In genomic region chr1:36305915-36306209, GRCh38 we compare ENCODE assay signal across 8 cellular contexts. TPM values are rescaled to one million over a fixed set of nuclear protein-coding genes. Genes with fewer than 3 reads are reported as not detected.
A peak's percentile ranks its signal among the peaks of the same experiment; 100 is the strongest.
DNase-seq lines count a peak whose midpoint lies in the region; ATAC-seq and TF ChIP-seq lines count a peak whose summit lies in the region.

No MANE protein-coding gene starts in this region.

- H3K4me3 Mint-ChIP-seq in memory B cell, result peak overlapping the region; percentile 95
- peak overlapping the region; percentile 98 for H3K4me3 Mint-ChIP-seq in type B pancreatic cell

- WGBS in adrenal gland, 4 donors, result 61 to 70% (median 67%) methylated on average over 3 to 7 of the region's 7 CpGs

- H3K27me3 ChIP-seq in cardiac muscle cell, result no peaks in the 10 kb centered on the region
- H3K27me3 ChIP-seq in adrenal gland, result no peaks in the 10 kb centered on the region

- TF ChIP-seq CTCF in cardiac muscle cell (IDR thresholded peaks at IDR 0.05; ENCODE audit: low read depth, low read length) (no peak), adrenal gland (IDR thresholded peaks at IDR 0.05) (no peak), type B pancreatic cell (conservative IDR thresholded peaks at IDR 0.05) (no peak)

- no peaks in the 10 kb centered on the region for H3K9me3 ChIP-seq in cardiac muscle cell (ENCODE audit: low read depth)
- no peaks in the 10 kb centered on the region for H3K9me3 ChIP-seq in adrenal gland (replicated peaks in 1 of 3)

- H3K9me3 Mint-ChIP-seq in memory B cell (no peaks in the 10 kb centered on the region), type B pancreatic cell (no peaks in the 10 kb centered on the region)

- TF ChIP-seq POLR2A in adrenal gland (IDR thresholded peaks at IDR 0.05), result no peak

- no peaks in the 10 kb centered on the region for H3K27me3 Mint-ChIP-seq in memory B cell
- peaks cover 2% of the 10 kb centered on the region for H3K27me3 Mint-ChIP-seq in type B pancreatic cell

- H3K4me1 ChIP-seq in cardiac muscle cell (ENCODE audit: low read depth) (peaks cover 13% of the 10 kb centered on the region), adrenal gland (replicated peaks in 1 of 2) (peaks cover 7 to 22% of the 10 kb centered on the region in 2 donors)

- H3K27ac Mint-ChIP-seq in memory B cell (peak overlapping the region; percentile 45), type B pancreatic cell (peak overlapping the region; percentile 99)

- POLR2A ChIA-PET in HEK293T (lab: Yijun Ruan, JAX), result interaction anchor here (0.8 to 1.5 kb wide), 4 partner anchors 81 to 158 kb away, joined by 3 to 7 read pairs (median 4); partner anchors contain the start of genes MRPS15, THRAP3 and TRAPPC3

- H3K36me3 ChIP-seq in cardiac muscle cell, result peaks cover 28% of the 10 kb centered on the region
- peaks cover 0 to 40% of the 10 kb centered on the region in 2 donors for H3K36me3 ChIP-seq in adrenal gland (replicated peaks in 1 of 2)

- DNase-seq in cardiac muscle cell (ENCODE audit: low read depth in 1 of 2, low spot score in 1 of 2), result no peak
- no peak for DNase-seq in left ventricle myocardium superior
- DNase-seq in adrenal gland, result no peak
- DNase-seq in memory B cell (ENCODE audit: low spot score in 2 of 2), result no peak
- no peak for DNase-seq in type B pancreatic cell (ENCODE audit: extremely low spot score, unreplicated experiment)
- DNase-seq in NCI-H1930 (lab: John Stamatoyannopoulos, UW), result no peak
- DNase-seq in HEK293T (ENCODE audit: extremely low spot score), result no peak
- no peak for DNase-seq in NK-92 treated with Interleukin-12 subunit alpha and Interleukin-12 subunit beta, amount 100 ng/mL, for 24 hours (lab: John Stamatoyannopoulos, UW)

- CTCF ChIA-PET in HEK293T (lab: Yijun Ruan, JAX), result no interaction called here

- ATAC-seq in left ventricle myocardium superior (no peak), memory B cell (ENCODE audit: low read depth) (no peak)

- peaks cover 16% of the 10 kb centered on the region for H3K4me1 Mint-ChIP-seq in memory B cell
- peaks cover 9% of the 10 kb centered on the region for H3K4me1 Mint-ChIP-seq in type B pancreatic cell (ENCODE audit: unreplicated experiment)

- peak overlapping the region; percentile 52 for H3K4me3 ChIP-seq in cardiac muscle cell
- H3K4me3 ChIP-seq in adrenal gland, result peak overlapping the region in 1 of 4 donors; percentile 74

- H3K36me3 Mint-ChIP-seq in memory B cell, result peaks cover 18% of the 10 kb centered on the region
- peaks cover 35% of the 10 kb centered on the region for H3K36me3 Mint-ChIP-seq in type B pancreatic cell

- H3K27ac ChIP-seq in cardiac muscle cell (peak overlapping the region; percentile 92), adrenal gland (peak overlapping the region in 3 of 5 donors; percentile 67 to 81 (median 79))

- intact Hi-C loops in left ventricle myocardium superior (cut with micrococcal nuclease), result no loop called here
- intact Hi-C loops in adrenal gland (cut with DNase I), result loop anchor here in 1 of 2 donors (10.0 kb wide), 2 partner anchors 59 to 109 kb away; no protein-coding TSS in a partner anchor

TF ChIP-seq in HEK293T, 16 proteins besides CTCF, POLR2A, EP300 and RAD21:
- no peak for TF ChIP-seq SP1 (IDR thresholded peaks at IDR 0.05)
- no peak for TF ChIP-seq ELF4 (IDR thresholded peaks at IDR 0.05)
- TF ChIP-seq L3MBTL2 (conservative IDR thresholded peaks at IDR 0.05), result no peak
- TF ChIP-seq TARDBP (IDR thresholded peaks at IDR 0.05), result no peak
- TF ChIP-seq LEF1 (IDR thresholded peaks at IDR 0.05; ENCODE audit: borderline replicate concordance), result no peak
- no peak for TF ChIP-seq SUZ12 (IDR thresholded peaks at IDR 0.05)
- TF ChIP-seq FOXM1 (IDR thresholded peaks at IDR 0.05; ENCODE audit: borderline replicate concordance), result no peak
- no peak for TF ChIP-seq PKNOX1 (IDR thresholded peaks at IDR 0.05)

RNA-seq across cellular contexts. Expression of gene SH3D21, which starts 0.3 kb away (rescaled TPM):
- 21.5 and 44.0 TPM in 2 replicates for total RNA-seq in cardiac muscle cell
- 13.5 and 22.8 TPM in 2 replicates for polyA plus RNA-seq in cardiac muscle cell
- 1.1 TPM for total RNA-seq in left ventricle myocardium superior
- total RNA-seq in adrenal gland, result 1 to 10 TPM in 5 of 8 donors, under 1 TPM in 3; 0.69 to 3.0 (median 1.7) TPM
- polyA plus RNA-seq in adrenal gland, result 10 to 100 TPM in 1 of 3 donors, 1 to 10 TPM in 1, under 1 TPM in 1; 0.73 to 18.4 (median 1.8) TPM
- total RNA-seq in type B pancreatic cell (ENCODE audit: low replicate concordance), result 15.7 and 32.5 TPM in 2 replicates

RNA-seq across cellular contexts. Expression of gene EVA1B, which starts 17.6 kb away (rescaled TPM):
- total RNA-seq in cardiac muscle cell, result 26.6 and 40.4 TPM in 2 replicates
- polyA plus RNA-seq in cardiac muscle cell, result 23.6 and 24.5 TPM in 2 replicates
- 10.8 TPM for total RNA-seq in left ventricle myocardium superior
- total RNA-seq in adrenal gland, result 100 to 1,000 TPM in 3 of 8 donors, 10 to 100 TPM in 5; 17.6 to 185 (median 71.5) TPM
- 100 to 1,000 TPM in 1 of 3 donors, 10 to 100 TPM in 1, not detected in 1; 59.5 to 105 TPM for polyA plus RNA-seq in adrenal gland
- 23.3 and 39.5 TPM in 2 replicates for total RNA-seq in type B pancreatic cell (ENCODE audit: low replicate concordance)
